1 cellular context compared by ENCODE assay signal in the genomic region with DNA sequence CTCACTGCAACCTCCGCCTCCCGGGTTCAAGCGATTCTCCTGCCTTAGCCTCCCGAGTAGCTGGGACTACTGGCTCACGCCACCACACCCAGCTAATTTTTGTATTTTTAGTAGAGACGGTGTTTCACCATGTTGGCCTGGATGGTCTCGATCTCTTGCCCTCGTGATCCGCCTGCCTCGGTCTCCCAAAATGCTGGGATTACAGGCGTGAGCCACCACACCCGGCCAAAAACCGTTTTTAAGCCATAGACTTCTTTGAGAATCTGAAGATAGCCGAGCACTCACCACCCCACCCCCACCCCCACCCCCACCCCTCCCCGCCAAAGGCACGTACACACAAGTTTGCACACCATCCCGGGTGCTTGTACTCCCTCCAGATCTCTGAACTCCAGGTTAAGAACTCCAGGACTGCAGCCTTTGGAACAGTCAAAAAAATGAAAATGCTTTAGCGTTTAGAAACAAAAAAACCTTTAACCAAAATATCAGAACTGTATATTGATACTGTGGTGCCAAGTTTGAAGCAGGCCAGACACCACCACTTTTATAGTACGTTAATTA.
TF ChIP-seq lines count a peak whose summit lies in the region.

No MANE protein-coding gene starts in this region.

TF ChIP-seq in neural cell, 6 proteins besides CTCF, POLR2A, EP300 and RAD21 (continued from another document):
- TF ChIP-seq, protein P1, sequence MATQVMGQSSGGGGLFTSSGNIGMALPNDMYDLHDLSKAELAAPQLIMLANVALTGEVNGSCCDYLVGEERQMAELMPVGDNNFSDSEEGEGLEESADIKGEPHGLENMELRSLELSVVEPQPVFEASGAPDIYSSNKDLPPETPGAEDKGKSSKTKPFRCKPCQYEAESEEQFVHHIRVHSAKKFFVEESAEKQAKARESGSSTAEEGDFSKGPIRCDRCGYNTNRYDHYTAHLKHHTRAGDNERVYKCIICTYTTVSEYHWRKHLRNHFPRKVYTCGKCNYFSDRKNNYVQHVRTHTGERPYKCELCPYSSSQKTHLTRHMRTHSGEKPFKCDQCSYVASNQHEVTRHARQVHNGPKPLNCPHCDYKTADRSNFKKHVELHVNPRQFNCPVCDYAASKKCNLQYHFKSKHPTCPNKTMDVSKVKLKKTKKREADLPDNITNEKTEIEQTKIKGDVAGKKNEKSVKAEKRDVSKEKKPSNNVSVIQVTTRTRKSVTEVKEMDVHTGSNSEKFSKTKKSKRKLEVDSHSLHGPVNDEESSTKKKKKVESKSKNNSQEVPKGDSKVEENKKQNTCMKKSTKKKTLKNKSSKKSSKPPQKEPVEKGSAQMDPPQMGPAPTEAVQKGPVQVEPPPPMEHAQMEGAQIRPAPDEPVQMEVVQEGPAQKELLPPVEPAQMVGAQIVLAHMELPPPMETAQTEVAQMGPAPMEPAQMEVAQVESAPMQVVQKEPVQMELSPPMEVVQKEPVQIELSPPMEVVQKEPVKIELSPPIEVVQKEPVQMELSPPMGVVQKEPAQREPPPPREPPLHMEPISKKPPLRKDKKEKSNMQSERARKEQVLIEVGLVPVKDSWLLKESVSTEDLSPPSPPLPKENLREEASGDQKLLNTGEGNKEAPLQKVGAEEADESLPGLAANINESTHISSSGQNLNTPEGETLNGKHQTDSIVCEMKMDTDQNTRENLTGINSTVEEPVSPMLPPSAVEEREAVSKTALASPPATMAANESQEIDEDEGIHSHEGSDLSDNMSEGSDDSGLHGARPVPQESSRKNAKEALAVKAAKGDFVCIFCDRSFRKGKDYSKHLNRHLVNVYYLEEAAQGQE (IDR thresholded peaks at IDR 0.05; ENCODE audit: borderline replicate concordance), result no peak
- TF ChIP-seq POLR2AphosphoS5 (IDR thresholded peaks at IDR 0.05) (no peak), MXI1 (conservative IDR thresholded peaks at IDR 0.05; ENCODE audit: poor library complexity, severe bottlenecking) (no peak)
